ENCODE assay signal across 15 cellular contexts in genomic region chr2:197993830-197994229, GRCh38.
DNase-seq lines count a peak whose midpoint lies in the region; ATAC-seq, FAIRE-seq and TF ChIP-seq lines count a peak whose summit lies in the region.
"Had no signal": no experiment of that assay in that cellular context is flagged by ENCODE, and none has a peak within 500 bp of the region (broad histone marks: within the 10 kb centered on the region; RNA-seq: fewer than 3 reads in every experiment).

No MANE protein-coding gene starts in this region.

- H3K4me1 ChIP-seq in breast epithelium (no peaks in the 10 kb centered on the region), endothelial cell of umbilical vein (ENCODE audit: control insufficient read depth, extremely low read depth, insufficient read depth, low read length) (no peaks in the 10 kb centered on the region)
- H3K4me1 ChIP-seq: pancreas had no signal

- dilution Hi-C loops in endothelial cell of umbilical vein (cut with MboI; ENCODE audit: extremely low pct_ligation_motif_present, low sequenced_read_pairs), result no loop called here

- H3K9me1 ChIP-seq in endothelial cell of umbilical vein (replicated peaks; ENCODE audit: control insufficient read depth, extremely low read depth, insufficient read depth, low read length), result no peaks in the 10 kb centered on the region

- CTCF ChIA-PET in MCF 10A (lab: Yijun Ruan, JAX), result interaction anchor here (1.3 kb wide), 1 partner anchor 133 kb away, joined by 6 read pairs; no protein-coding TSS in a partner anchor
- CTCF ChIA-PET in endothelial cell of umbilical vein (lab: Charles Lee), result no interaction called here

- BruUV-seq in MCF 10A (replicated peaks; lab: Mats Ljungman, UMichigan), result no TSS peak
- BruUV-seq in endothelial cell of umbilical vein (replicated peaks; lab: Mats Ljungman, UMichigan), result no TSS peak

- DNase-seq in MCF 10A (ENCODE audit: unreplicated experiment) (peak; percentile 10), breast epithelium (ENCODE audit: low spot score in 2 of 2) (no peak), LHCN-M2 (ENCODE audit: low read depth) (peak; percentile 7), endothelial cell of umbilical vein (ENCODE audit: low read depth, low spot score) (no peak), midbrain (lab: John Stamatoyannopoulos, UW) (no peak), NCI-H2107 treated with DMSO at 0.1 percent for 48 hours (lab: John Stamatoyannopoulos, UW; ENCODE audit: unreplicated experiment) (no peak)
- DNase-seq: DMS 273 treated with DMSO at 0.1 percent for 48 hours, NCI-H1930, NCI-H774, pancreas had no signal

- H4K20me1 ChIP-seq in endothelial cell of umbilical vein (replicated peaks; ENCODE audit: control insufficient read depth, extremely low read depth, insufficient read depth, low read length), result no peaks in the 10 kb centered on the region

- TF ChIP-seq CTCF in MCF 10A (IDR thresholded peaks at IDR 0.05; ENCODE audit: unreplicated experiment), result no peak
- TF ChIP-seq CTCF in breast epithelium (IDR thresholded peaks at IDR 0.05), result no peak
- TF ChIP-seq CTCF in endothelial cell of umbilical vein (IDR thresholded peaks at IDR 0.05; ENCODE audit: extremely low read depth in 1 of 2, insufficient read depth in 1 of 2, low read depth in 1 of 2, low read length in 2 of 2), result no peak

- TF ChIP-seq POLR2A in breast epithelium (IDR thresholded peaks at IDR 0.05) (no peak), endothelial cell of umbilical vein (IDR thresholded peaks at IDR 0.05; ENCODE audit: low read depth, low read length) (no peak)

- no peak overlapping the region for H3K9ac ChIP-seq in endothelial cell of umbilical vein (replicated peaks; ENCODE audit: extremely low read depth, insufficient read depth, low read length)

- no peak overlapping the region for H3K4me2 ChIP-seq in endothelial cell of umbilical vein (ENCODE audit: insufficient read depth, low read length)

- H3K27me3 Mint-ChIP-seq in MCF 10A (ENCODE audit: insufficient read depth, unreplicated experiment), result no peaks in the 10 kb centered on the region
- H3K27me3 Mint-ChIP-seq in stimulated activated naive CD8-positive, alpha-beta T cell treated with anti-CD3 and anti-CD28 coated beads, Interleukin-15, Interleukin-2, amounts not matched to agents 100 ng/mL and 50 ng/mL, for 24 hours, result no peaks in the 10 kb centered on the region
- H3K27me3 Mint-ChIP-seq: B cell had no signal

- H3K9me3 Mint-ChIP-seq in MCF 10A (ENCODE audit: unreplicated experiment), result no peaks in the 10 kb centered on the region
- H3K9me3 Mint-ChIP-seq in stimulated activated naive CD8-positive, alpha-beta T cell treated with anti-CD3 and anti-CD28 coated beads, Interleukin-15, Interleukin-2, amounts not matched to agents 100 ng/mL and 50 ng/mL, for 24 hours, result peaks cover 8% of the 10 kb centered on the region

- no peak overlapping the region for H3K27ac Mint-ChIP-seq in MCF 10A (ENCODE audit: low read depth, unreplicated experiment)
- H3K27ac Mint-ChIP-seq in stimulated activated naive CD8-positive, alpha-beta T cell treated with anti-CD3 and anti-CD28 coated beads, Interleukin-15, Interleukin-2, amounts not matched to agents 100 ng/mL and 50 ng/mL, for 24 hours, result peak overlapping the region; percentile 33
- H3K27ac Mint-ChIP-seq: B cell; T-helper 2 cell treated with Interferon-gamma antibody and Interleukin-4, amounts not matched to agents 5 μg/mL and 100 μg/mL, for 36 hours had no signal

- intact Hi-C loops in MCF 10A (cut with micrococcal nuclease), result no loop called here
- intact Hi-C loops in breast epithelium (cut with DNase I; ENCODE audit: low total_unique reads), result no loop called here
- intact Hi-C loops in endothelial cell of umbilical vein (cut with micrococcal nuclease), result no loop called here

- no peaks in the 10 kb centered on the region for H3K9me3 ChIP-seq in breast epithelium
- H3K9me3 ChIP-seq in endothelial cell of umbilical vein (replicated peaks; ENCODE audit: control insufficient read depth, insufficient read depth, low read length), result no peaks in the 10 kb centered on the region
- H3K9me3 ChIP-seq: pancreas had no signal

- POLR2A ChIA-PET in MCF 10A (lab: Yijun Ruan, JAX) (no interaction called here), endothelial cell of umbilical vein (lab: Charles Lee) (no interaction called here)

- no peaks in the 10 kb centered on the region for H3K36me3 Mint-ChIP-seq in MCF 10A (ENCODE audit: insufficient read depth, unreplicated experiment)
- H3K36me3 Mint-ChIP-seq in stimulated activated naive CD8-positive, alpha-beta T cell treated with anti-CD3 and anti-CD28 coated beads, Interleukin-15, Interleukin-2, amounts not matched to agents 100 ng/mL and 50 ng/mL, for 24 hours (ENCODE audit: low read depth), result no peaks in the 10 kb centered on the region

- H3K4me1 Mint-ChIP-seq in MCF 10A (ENCODE audit: insufficient read depth, unreplicated experiment), result no peaks in the 10 kb centered on the region
- H3K4me1 Mint-ChIP-seq in stimulated activated naive CD8-positive, alpha-beta T cell treated with anti-CD3 and anti-CD28 coated beads, Interleukin-15, Interleukin-2, amounts not matched to agents 100 ng/mL and 50 ng/mL, for 24 hours (ENCODE audit: low read depth), result peaks cover 54% of the 10 kb centered on the region
- H3K4me1 Mint-ChIP-seq: B cell had no signal

- H3K4me3 Mint-ChIP-seq in MCF 10A (ENCODE audit: unreplicated experiment), result no peak overlapping the region
- H3K4me3 Mint-ChIP-seq in stimulated activated naive CD8-positive, alpha-beta T cell treated with anti-CD3 and anti-CD28 coated beads, Interleukin-15, Interleukin-2, amounts not matched to agents 100 ng/mL and 50 ng/mL, for 24 hours, result no peak overlapping the region
- H3K4me3 Mint-ChIP-seq: B cell; T-helper 2 cell treated with Interferon-gamma antibody and Interleukin-4, amounts not matched to agents 5 μg/mL and 100 μg/mL, for 36 hours had no signal

- no peak overlapping the region for H2AFZ ChIP-seq in endothelial cell of umbilical vein (ENCODE audit: low read depth, low read length)

- H3K27ac ChIP-seq in breast epithelium, result no peak overlapping the region
- H3K27ac ChIP-seq in endothelial cell of umbilical vein (ENCODE audit: insufficient read depth, low read depth, low read length), result no peak overlapping the region
- H3K27ac ChIP-seq: epithelial cell of prostate, pancreas had no signal

- no peak for FAIRE-seq in endothelial cell of umbilical vein (lab: Jason Lieb, UNC)
- FAIRE-seq: pancreas had no signal

- H3K27me3 ChIP-seq in breast epithelium, result no peaks in the 10 kb centered on the region
- H3K27me3 ChIP-seq in endothelial cell of umbilical vein (ENCODE audit: control insufficient read depth in 2 of 2, insufficient read depth in 2 of 2, low read length in 2 of 2), result no peaks in the 10 kb centered on the region
- H3K27me3 ChIP-seq: pancreas had no signal

- H3K36me3 ChIP-seq in breast epithelium (no peaks in the 10 kb centered on the region), endothelial cell of umbilical vein (ENCODE audit: control insufficient read depth in 2 of 2, extremely low read depth in 1 of 2, insufficient read depth in 2 of 2, low read length in 2 of 2) (no peaks in the 10 kb centered on the region)
- H3K36me3 ChIP-seq: pancreas had no signal

- H3K4me3 ChIP-seq in breast epithelium, result no peak overlapping the region
- H3K4me3 ChIP-seq in endothelial cell of umbilical vein (replicated peaks in 1 of 3; ENCODE audit: insufficient read depth in 1 of 3, low read depth in 1 of 3, low read length in 3 of 3), result no peak overlapping the region
- H3K4me3 ChIP-seq: pancreas had no signal

- H3K79me2 ChIP-seq in endothelial cell of umbilical vein (ENCODE audit: control insufficient read depth, insufficient read depth, low read length), result no peaks in the 10 kb centered on the region

- ATAC-seq in HG02642 (IDR thresholded peaks at IDR 0.05; ENCODE audit: poor library complexity, unreplicated experiment), result no peak
- ATAC-seq: pancreas had no signal

TF ChIP-seq in endothelial cell of umbilical vein, 7 proteins besides CTCF, POLR2A, EP300 and RAD21:
- TF ChIP-seq GATA2 (IDR thresholded peaks at IDR 0.05; ENCODE audit: insufficient read depth, insufficient read length, low read depth, low read length) (no peak), MYC (IDR thresholded peaks at IDR 0.05; ENCODE audit: low read depth, low read length) (no peak), FOS (IDR thresholded peaks at IDR 0.05; ENCODE audit: borderline replicate concordance, insufficient read depth, low read length) (peak; percentile 22), MAX (IDR thresholded peaks at IDR 0.05; ENCODE audit: insufficient read depth, insufficient read length) (no peak)

Comparison
In these comparisons a context has a peak if more than half of its experiments do, and no peak if none do; other contexts are left out.
1. DNase-seq: peak in MCF 10A (single experiment) and LHCN-M2 (single experiment); none in breast epithelium (0 of 2), endothelial cell of umbilical vein (single experiment), midbrain (single experiment) and NCI-H2107 treated with DMSO at 0.1 percent for 48 hours (single experiment).